8 cellular contexts compared by ENCODE assay signal in genomic region chr10:119651514-119652327, GRCh38. TPM values are rescaled to one million over a fixed set of nuclear protein-coding genes. Genes with fewer than 3 reads are reported as not detected.
DNase-seq lines count a peak whose midpoint lies in the region; ATAC-seq and TF ChIP-seq lines count a peak whose summit lies in the region.

No MANE protein-coding gene starts in this region.

- H3K4me1 Mint-ChIP-seq in GM23338 (peaks cover 37% of the 10 kb centered on the region), chondrocyte (ENCODE audit: low read depth) (peaks cover 44% of the 10 kb centered on the region), type B pancreatic cell (ENCODE audit: unreplicated experiment) (peaks cover 36% of the 10 kb centered on the region)

- H3K36me3 Mint-ChIP-seq in GM23338 (ENCODE audit: low read depth) (no peaks in the 10 kb centered on the region), chondrocyte (ENCODE audit: low read depth) (no peaks in the 10 kb centered on the region), type B pancreatic cell (peaks cover 3% of the 10 kb centered on the region)

- H3K4me3 ChIP-seq in GM23338 = peak overlapping the region; percentile 92
- peak overlapping the region; percentile 87 for H3K4me3 ChIP-seq in PC-9
- peak overlapping the region; percentile 98 for H3K4me3 ChIP-seq in lung

- in situ Hi-C loops in Caki2 (cut with HindIII; ENCODE audit: low pct_unique_long_range_greater_than_20kb, low sequenced_read_pairs) = no loop called here

- H4K20me1 ChIP-seq in GM23338 (replicated peaks; ENCODE audit: insufficient read depth) (no peaks in the 10 kb centered on the region; the same call in 1 of the 2 replicates), PC-9 (ENCODE audit: insufficient read depth) (peaks cover 7% of the 10 kb centered on the region; the same call in 1 of the 2 replicates)

- BruUV-seq in PC-9 (replicated peaks; lab: Mats Ljungman, UMichigan) = no TSS peak

- DNase-seq in Caki2 (ENCODE audit: low read depth) = peak; percentile 41
- peak; percentile 38 for DNase-seq in GM23338 (ENCODE audit: low spot score)
- no peak for DNase-seq in PC-9
- DNase-seq in chondrocyte (ENCODE audit: low spot score) = no peak
- DNase-seq in lung (ENCODE audit: low spot score) = no peak
- DNase-seq in type B pancreatic cell (ENCODE audit: extremely low spot score, unreplicated experiment) = no peak

- H3K36me3 ChIP-seq in GM23338 (ENCODE audit: insufficient read depth) = no peaks in the 10 kb centered on the region
- H3K36me3 ChIP-seq in PC-9 (ENCODE audit: low read depth) = no peaks in the 10 kb centered on the region
- no peaks in the 10 kb centered on the region for H3K36me3 ChIP-seq in lung (ENCODE audit: control insufficient read depth in 2 of 2, insufficient read depth in 2 of 2, low read length in 2 of 2)

- peak overlapping the region; percentile 77 for H3K4me3 Mint-ChIP-seq in GM23338
- H3K4me3 Mint-ChIP-seq in chondrocyte (ENCODE audit: unreplicated experiment) = peak overlapping the region; percentile 78
- H3K4me3 Mint-ChIP-seq in type B pancreatic cell = peak overlapping the region; percentile 90

- CTCF ChIA-PET in PC-9 (lab: Charles Lee) = interaction anchor here (0.5 to 0.6 kb wide), 2 partner anchors 23 to 55 kb away, joined by 3 to 5 read pairs; partner anchors contain the start of gene TIAL1

- 0 out of 2 replicates have a peak, but pooled peaks cover 4% of the 10 kb centered on the region for H3F3A ChIP-seq in GM23338 (replicated peaks; ENCODE audit: low read depth)
- H3F3A ChIP-seq in PC-9 (ENCODE audit: insufficient read depth, low read depth) = peaks cover 19% of the 10 kb centered on the region

- H3K27ac Mint-ChIP-seq in GM23338 (no peak overlapping the region), chondrocyte (ENCODE audit: unreplicated experiment) (peak overlapping the region; percentile 90), type B pancreatic cell (peak overlapping the region; percentile 98)

- 1 to 2% methylated on average over 76 to 106 of the region's 106 CpGs for WGBS in lung, 2 donors

- H3K27me3 ChIP-seq in GM23338 (ENCODE audit: insufficient read depth) = peaks cover 4% of the 10 kb centered on the region
- H3K27me3 ChIP-seq in PC-9 (ENCODE audit: insufficient read depth, low read depth) = no peaks in the 10 kb centered on the region
- H3K27me3 ChIP-seq in lung (ENCODE audit: control insufficient read depth, insufficient read depth) = no peaks in the 10 kb centered on the region

- H3K9me3 ChIP-seq in PC-9 (ENCODE audit: insufficient read depth, low read depth) = no peaks in the 10 kb centered on the region
- H3K9me3 ChIP-seq in lung (ENCODE audit: control insufficient read depth in 2 of 2, insufficient read depth in 1 of 2, low read length in 1 of 2) = no peaks in the 10 kb centered on the region

- peaks cover 7% of the 10 kb centered on the region for H3K27me3 Mint-ChIP-seq in GM23338 (ENCODE audit: insufficient read depth, low read depth, poor library complexity)
- no peaks in the 10 kb centered on the region for H3K27me3 Mint-ChIP-seq in chondrocyte (ENCODE audit: low read depth)
- no peaks in the 10 kb centered on the region for H3K27me3 Mint-ChIP-seq in type B pancreatic cell

- ATAC-seq in GM23338 = peak; percentile 40
- ATAC-seq in lung (ENCODE audit: insufficient read depth, low FRiP score) = peak; percentile 3
- ATAC-seq in GM18870 (IDR thresholded peaks at IDR 0.05; ENCODE audit: unreplicated experiment) = no peak
- ATAC-seq in HG03135 (IDR thresholded peaks at IDR 0.05; ENCODE audit: unreplicated experiment) = no peak

- H3K4me1 ChIP-seq in GM23338 (ENCODE audit: insufficient read depth) (peaks cover 33% of the 10 kb centered on the region), PC-9 (replicated peaks; ENCODE audit: insufficient read depth) (peaks cover 40% of the 10 kb centered on the region), lung (ENCODE audit: control insufficient read depth in 2 of 2, insufficient read depth in 2 of 2, low read length in 2 of 2) (peaks cover 16 to 18% of the 10 kb centered on the region in 2 donors)

- H3K9me3 Mint-ChIP-seq in GM23338 (no peaks in the 10 kb centered on the region; the same call in 2 of the 3 replicates), chondrocyte (ENCODE audit: low read depth) (no peaks in the 10 kb centered on the region), type B pancreatic cell (no peaks in the 10 kb centered on the region)

- intact Hi-C loops in PC-9 (cut with micrococcal nuclease; ENCODE audit: unreplicated experiment) = loop anchor here (10.0 kb wide), 1 partner anchor 447 kb away; the partner anchor contains the start of gene GRK5

- H3K9me2 ChIP-seq in GM23338 (ENCODE audit: insufficient read depth) = no peaks in the 10 kb centered on the region
- H3K9me2 ChIP-seq in PC-9 (ENCODE audit: insufficient read depth) = no peaks in the 10 kb centered on the region

- POLR2A ChIA-PET in PC-9 (lab: Charles Lee; ENCODE audit: unreplicated experiment) = interaction anchor here (0.6 to 1.0 kb wide), 2 partner anchors 26 to 30 kb away, joined by 6 to 10 read pairs; no protein-coding TSS in a partner anchor

- H3K79me2 ChIP-seq in GM23338 (replicated peaks; ENCODE audit: insufficient read depth) = peaks cover 35% of the 10 kb centered on the region
- H3K79me2 ChIP-seq in PC-9 (ENCODE audit: low read depth) = peaks cover 54% of the 10 kb centered on the region

- H3K27ac ChIP-seq in GM23338 (ENCODE audit: low read depth) (peak overlapping the region; percentile 84; the same call in 1 of the 2 replicates), PC-9 (peak overlapping the region; percentile 75), lung (ENCODE audit: low read depth in 1 of 2, low read length in 1 of 2) (peak overlapping the region; percentile 96 to 100)

- peak overlapping the region; percentile 98 for H2AFZ ChIP-seq in GM23338
- H2AFZ ChIP-seq in PC-9 = no peak overlapping the region

- H3K4me2 ChIP-seq in GM23338 = peak overlapping the region; percentile 89
- H3K4me2 ChIP-seq in PC-9 = peak overlapping the region; percentile 95

- no peak for TF ChIP-seq CTCF in GM23338 (conservative IDR thresholded peaks at IDR 0.05; ENCODE audit: low read depth in 2 of 2)
- no peak for TF ChIP-seq CTCF in PC-9 (conservative IDR thresholded peaks at IDR 0.05)
- no peak for TF ChIP-seq CTCF in chondrocyte (IDR thresholded peaks at IDR 0.05)
- no peak for TF ChIP-seq CTCF in lung (IDR thresholded peaks at IDR 0.05; ENCODE audit: control extremely low read depth, extremely low read depth)
- TF ChIP-seq CTCF in type B pancreatic cell (conservative IDR thresholded peaks at IDR 0.05) = peak; percentile 17

TF ChIP-seq in GM23338, 12 proteins besides CTCF, POLR2A, EP300 and RAD21 (continues in another document):
- TF ChIP-seq CREB1 (CRISPR knock-in tag; IDR thresholded peaks at IDR 0.05; ENCODE audit: low read depth) (no peak), POLR2AphosphoS5 (IDR thresholded peaks at IDR 0.05; ENCODE audit: low read depth) (no peak), EZH2phosphoT487 (IDR thresholded peaks at IDR 0.05; ENCODE audit: unreplicated experiment) (no peak), STAT1 (IDR thresholded peaks at IDR 0.05; ENCODE audit: unreplicated experiment) (no peak), EZH2 (IDR thresholded peaks at IDR 0.05; ENCODE audit: low read depth, unreplicated experiment) (no peak), JUNB (IDR thresholded peaks at IDR 0.05; ENCODE audit: unreplicated experiment) (no peak)

RNA-seq across cellular contexts. Expression of gene BAG3, which starts 0.5 kb away (rescaled TPM):
- total RNA-seq in Caki2 (2014; rRNA removed; shearing (Covaris generic); ENCODE audit: low replicate concordance) = 10.9 and 18.5 TPM in 2 replicates
- 8.2 TPM in 2 replicates for total RNA-seq in GM23338 (2014; rRNA removed; shearing (Covaris generic))
- polyA plus RNA-seq in GM23338 (2016; fragmentation: Nextera tagmentation; extraction: Ambion mirVana) (8.4 and 8.6 TPM in 2 replicates), lung (10 to 100 TPM; 27.5 to 42.7 TPM)
- total RNA-seq in PC-9 (2021) (62.7 and 75.7 TPM in 2 replicates), chondrocyte (54.0 to 63.6 TPM (median 62.0 TPM) in 3 replicates), lung (10 to 100 TPM; 16.8 to 44.8 TPM), type B pancreatic cell (ENCODE audit: low replicate concordance) (24.9 and 29.3 TPM in 2 replicates)

RNA-seq across cellular contexts. Expression of gene TIAL1, which starts 55.0 kb away (rescaled TPM):
- 25.3 and 75.8 TPM in 2 replicates for total RNA-seq in Caki2 (2014; rRNA removed; shearing (Covaris generic); ENCODE audit: low replicate concordance)
- total RNA-seq in GM23338 (2014; rRNA removed; shearing (Covaris generic)) = 103 and 131 TPM in 2 replicates
- polyA plus RNA-seq in GM23338 (2016; fragmentation: Nextera tagmentation; extraction: Ambion mirVana) = 87.5 and 92.6 TPM in 2 replicates
- total RNA-seq in PC-9 (2021) = 81.4 and 94.1 TPM in 2 replicates
- total RNA-seq in chondrocyte = 128 to 132 TPM (median 128 TPM) in 3 replicates
- total RNA-seq in lung = 100 to 1,000 TPM in 1 of 2 donors, 10 to 100 TPM in 1; 77.0 to 149 TPM
- polyA plus RNA-seq in lung = 10 to 100 TPM; 44.0 to 53.9 TPM
- 132 and 153 TPM in 2 replicates for total RNA-seq in type B pancreatic cell (ENCODE audit: low replicate concordance)

Comparison
In these comparisons a context has a peak if more than half of its experiments do, and no peak if none do; other contexts are left out.
1. DNase-seq: peak in Caki2 (single experiment) and GM23338 (single experiment); none in PC-9 (0 of 2), chondrocyte (single experiment), lung (single experiment) and type B pancreatic cell (single experiment).
2. ATAC-seq: peak in GM23338 (single experiment) and lung (single experiment); none in GM18870 (single experiment) and HG03135 (single experiment).
3. Peak in every context shown above with its lines, with median percentiles within 50 percentile points of each other: H3K27ac ChIP-seq, H3K4me3 ChIP-seq and H3K4me3 Mint-ChIP-seq.